Comparison of ENCODE assay signal across 3 cellular contexts in genomic region chr13:68628994-68629393, GRCh38.
TF ChIP-seq lines count a peak whose summit lies in the region.

No MANE protein-coding gene starts in this region.

TF ChIP-seq in A549, 52 proteins besides CTCF, POLR2A, EP300 and RAD21:
- TF ChIP-seq CBX8 (IDR thresholded peaks at IDR 0.05) (no peak), MAFK (IDR thresholded peaks at IDR 0.05; ENCODE audit: partially characterized antibody) (peak; percentile 86), HDAC2 (IDR thresholded peaks at IDR 0.05) (no peak), MYC (IDR thresholded peaks at IDR 0.05; ENCODE audit: borderline replicate concordance, low read length) (no peak)

TF ChIP-seq in IMR-90, 13 proteins besides CTCF, POLR2A, EP300 and RAD21:
- no peak for TF ChIP-seq SMC3 (IDR thresholded peaks at IDR 0.05; ENCODE audit: low read depth, low read length)
- TF ChIP-seq MAFK (IDR thresholded peaks at IDR 0.05; ENCODE audit: low read depth, low read length), result peak; percentile 94
TF ChIP-seq in IMR-90: peak in this region for 1.

TF ChIP-seq in H1, 55 proteins besides CTCF, POLR2A, EP300 and RAD21:
- no peak for TF ChIP-seq GABPA (IDR thresholded peaks at IDR 0.05; ENCODE audit: borderline replicate concordance, insufficient read depth, low read length)
- no peak for TF ChIP-seq CBX5 (IDR thresholded peaks at IDR 0.05; ENCODE audit: low read depth, low read length)
- peak; percentile 77; the same call in 1 of the 2 replicates for TF ChIP-seq MAFK (IDR thresholded peaks at IDR 0.05; ENCODE audit: low read depth, low read length)
- no peak for TF ChIP-seq ATF2 (IDR thresholded peaks at IDR 0.05; ENCODE audit: low read length)
- TF ChIP-seq ASH2L (IDR thresholded peaks at IDR 0.05; ENCODE audit: low read length), result no peak
- TF ChIP-seq RFX5 (IDR thresholded peaks at IDR 0.05; ENCODE audit: borderline replicate concordance, low read depth, low read length), result no peak
TF ChIP-seq in H1: peak in this region for 1.
